In genomic region chr19:4372630-4373367, GRCh38 we compare ENCODE assay signal across 14 cellular contexts. TPM values are rescaled to one million over a fixed set of nuclear protein-coding genes. Genes with fewer than 3 reads are reported as not detected.
A peak's percentile ranks its signal among the peaks of the same experiment; 100 is the strongest.
DNase-seq lines count a peak whose midpoint lies in the region; ATAC-seq, FAIRE-seq and TF ChIP-seq lines count a peak whose summit lies in the region.
"Had no signal": no experiment of that assay in that cellular context is flagged by ENCODE, and none has a peak within 500 bp of the region (broad histone marks: within the 10 kb centered on the region; RNA-seq: fewer than 3 reads in every experiment).

No MANE protein-coding gene starts in this region.

- CTCF ChIA-PET in WTC11 (lab: Charles Lee) (interaction anchor here (0.6 to 0.9 kb wide), 3 partner anchors 21 to 106 kb away, joined by 3 read pairs; partner anchors contain the start of gene SH3GL1), OCI-LY7 (lab: Charles Lee; ENCODE audit: unreplicated experiment) (no interaction called here)

- peaks cover 45% of the 10 kb centered on the region for H3K4me1 Mint-ChIP-seq in WTC11

- H3K27ac ChIP-seq in BLaER1 = peak overlapping the region; percentile 85; the same call in 1 of the 2 replicates
- peak overlapping the region; percentile 79 to 89 for H3K27ac ChIP-seq in kidney (ENCODE audit: low read depth in 2 of 2, low read length in 2 of 2)
- peak overlapping the region; percentile 95 for H3K27ac ChIP-seq in smooth muscle cell (ENCODE audit: low read depth)
- no peak overlapping the region for H3K27ac ChIP-seq in OCI-LY7 (ENCODE audit: low read depth, low read length, poor library complexity, severe bottlenecking)

- DNase-seq in WTC11 (ENCODE audit: low spot score) (no peak), kidney (peak; percentile 73), smooth muscle cell (lab: John Stamatoyannopoulos, UW; ENCODE audit: unreplicated experiment) (no peak), OCI-LY7 (ENCODE audit: low spot score) (no peak), mucosa of descending colon (no peak), NCI-H774 (lab: John Stamatoyannopoulos, UW) (no peak)
- DNase-seq: activated CD4-positive, CD25-positive, alpha-beta regulatory T cell; mesendoderm; SHP77 treated with DMSO at 0.1 percent for 48 hours; stimulated activated CD4-positive, alpha-beta T cell treated with anti-CD3 and anti-CD28 coated beads, Interleukin-15, amount 100 ng/mL, for 24 hours had no signal

- FAIRE-seq in kidney (lab: Jason Lieb, UNC) = no peak
- FAIRE-seq: colon had no signal

- no peaks in the 10 kb centered on the region for H3K27me3 Mint-ChIP-seq in WTC11 (ENCODE audit: low read depth)

- H3K4me2 ChIP-seq in BLaER1 (peak overlapping the region; percentile 100), smooth muscle cell (peak overlapping the region; percentile 53), OCI-LY7 (ENCODE audit: low read length) (no peak overlapping the region)

- H3K9me2 ChIP-seq in OCI-LY7 (ENCODE audit: insufficient read depth, low read length) = no peaks in the 10 kb centered on the region

- intact Hi-C loops in kidney (cut with DNase I) = no loop called here
- intact Hi-C loops in OCI-LY7 (cut with micrococcal nuclease; ENCODE audit: unreplicated experiment) = no loop called here
- intact Hi-C loops in mucosa of descending colon (cut with DNase I, micrococcal nuclease) = no loop called here

- H3K36me3 Mint-ChIP-seq in WTC11 = no peaks in the 10 kb centered on the region; the same call in 1 of the 2 replicates

- no peak overlapping the region for H3K4me3 Mint-ChIP-seq in WTC11

- H3K9me3 ChIP-seq in BLaER1 = no peaks in the 10 kb centered on the region
- H3K9me3 ChIP-seq in kidney (ENCODE audit: control insufficient read depth in 1 of 2, low read length in 2 of 2) = no peaks in the 10 kb centered on the region
- no peaks in the 10 kb centered on the region for H3K9me3 ChIP-seq in smooth muscle cell (replicated peaks; ENCODE audit: low read depth)
- H3K9me3 ChIP-seq in OCI-LY7 (ENCODE audit: low read length) = no peaks in the 10 kb centered on the region
- H3K9me3 ChIP-seq in mucosa of descending colon = no peaks in the 10 kb centered on the region

- H3K4me1 ChIP-seq in BLaER1 (peaks cover 100% of the 10 kb centered on the region), kidney (ENCODE audit: control insufficient read depth in 1 of 2, insufficient read depth in 1 of 2, low read depth in 1 of 2, low read length in 2 of 2) (peaks cover 56 to 68% of the 10 kb centered on the region in 2 donors), smooth muscle cell (ENCODE audit: low read depth) (peaks cover 61% of the 10 kb centered on the region), OCI-LY7 (ENCODE audit: insufficient read depth, low read length, poor library complexity, severe bottlenecking) (peaks cover 59% of the 10 kb centered on the region), mucosa of descending colon (ENCODE audit: low read depth) (peaks cover 68% of the 10 kb centered on the region)

- H3K9me3 Mint-ChIP-seq in WTC11 = no peaks in the 10 kb centered on the region
- H3K9me3 Mint-ChIP-seq: activated T-helper 2 cell treated with anti-CD3 and anti-CD28 coated beads, Interferon-gamma antibody, Interleukin-2, Interleukin-4, amounts not matched to agents 10 μg/mL and 5 μg/mL and 100 μg/mL, durations not matched to agents 14 hours and 24 hours and 36 hours had no signal

- POLR2A ChIA-PET in WTC11 (lab: Charles Lee) = no interaction called here
- POLR2A ChIA-PET in OCI-LY7 (lab: Charles Lee) = no interaction called here

- no peaks in the 10 kb centered on the region for H3K27me3 ChIP-seq in BLaER1
- H3K27me3 ChIP-seq in smooth muscle cell (ENCODE audit: low read depth) = no peaks in the 10 kb centered on the region

- H2AFZ ChIP-seq in smooth muscle cell (ENCODE audit: low read depth) (no peak overlapping the region), OCI-LY7 (ENCODE audit: low read length) (no peak overlapping the region)

- H3K79me2 ChIP-seq in smooth muscle cell (ENCODE audit: low read depth) (peaks cover 73% of the 10 kb centered on the region), OCI-LY7 (ENCODE audit: insufficient read depth, low read depth, low read length) (peaks cover 17% of the 10 kb centered on the region; the same call in 1 of the 2 replicates)

- peaks cover 100% of the 10 kb centered on the region for H4K20me1 ChIP-seq in BLaER1
- peaks cover 100% of the 10 kb centered on the region for H4K20me1 ChIP-seq in smooth muscle cell (ENCODE audit: low read depth)
- H4K20me1 ChIP-seq in OCI-LY7 (ENCODE audit: insufficient read depth, low read length) = peaks cover 20% of the 10 kb centered on the region

- H3K36me3 ChIP-seq in BLaER1 = peaks cover 6% of the 10 kb centered on the region; the same call in 1 of the 2 replicates
- H3K36me3 ChIP-seq in kidney (ENCODE audit: control insufficient read depth in 1 of 2, insufficient read depth in 2 of 2, low read length in 2 of 2) = no peaks in the 10 kb centered on the region
- H3K36me3 ChIP-seq in smooth muscle cell (ENCODE audit: low read depth) = no peaks in the 10 kb centered on the region
- no peaks in the 10 kb centered on the region; the same call in 1 of the 2 replicates for H3K36me3 ChIP-seq in OCI-LY7 (ENCODE audit: insufficient read depth, low read length)
- H3K36me3 ChIP-seq in mucosa of descending colon (ENCODE audit: low read depth) = no peaks in the 10 kb centered on the region

- no TSS peak for BruUV-seq in OCI-LY7 (replicated peaks; lab: Mats Ljungman, UMichigan)

- TF ChIP-seq CTCF in WTC11 (IDR thresholded peaks at IDR 0.05) = no peak
- no peak for TF ChIP-seq CTCF in kidney (IDR thresholded peaks at IDR 0.05; ENCODE audit: borderline replicate concordance, extremely low read depth, insufficient read depth)
- no peak for TF ChIP-seq CTCF in smooth muscle cell (IDR thresholded peaks at IDR 0.05; ENCODE audit: borderline replicate concordance, insufficient read depth, poor library complexity, severe bottlenecking)
- TF ChIP-seq CTCF in OCI-LY7 (conservative IDR thresholded peaks at IDR 0.05; ENCODE audit: low read length) = no peak
- no peak for TF ChIP-seq CTCF in mucosa of descending colon (IDR thresholded peaks at IDR 0.05)

- H3K4me3 ChIP-seq in BLaER1 = no peak overlapping the region; the same call in 1 of the 2 replicates
- H3K4me3 ChIP-seq in kidney (ENCODE audit: low read length in 2 of 2) = no peak overlapping the region
- H3K4me3 ChIP-seq in smooth muscle cell = no peak overlapping the region
- no peak overlapping the region for H3K4me3 ChIP-seq in OCI-LY7 (ENCODE audit: low read depth, low read length, poor library complexity, severe bottlenecking)
- H3K4me3 ChIP-seq in mucosa of descending colon = no peak overlapping the region

- peak overlapping the region; percentile 71 for H3K9ac ChIP-seq in BLaER1
- H3K9ac ChIP-seq in kidney (ENCODE audit: low read length in 2 of 2) = no peak overlapping the region
- no peak overlapping the region for H3K9ac ChIP-seq in smooth muscle cell (ENCODE audit: low read depth)

- ATAC-seq in WTC11 = no peak
- no peak for ATAC-seq in HG03097 (IDR thresholded peaks at IDR 0.05; ENCODE audit: low FRiP score, unreplicated experiment)
- no peak for ATAC-seq in mucosa of descending colon

- H3F3A ChIP-seq in smooth muscle cell (ENCODE audit: low read depth) = peaks cover 43% of the 10 kb centered on the region

- 89% methylated on average over 19 of the region's 20 CpGs for WGBS in smooth muscle cell (ENCODE audit: low lambda C conversion rate)

- 0 out of 2 replicates have a peak overlapping the region, but pooled peaks have one; percentile 45 for H3K27ac Mint-ChIP-seq in WTC11
- H3K27ac Mint-ChIP-seq: activated T-helper 2 cell treated with anti-CD3 and anti-CD28 coated beads, Interferon-gamma antibody, Interleukin-2, Interleukin-4, amounts not matched to agents 10 μg/mL and 5 μg/mL and 100 μg/mL, durations not matched to agents 14 hours and 24 hours and 36 hours had no signal

TF ChIP-seq in WTC11, 78 proteins besides CTCF, POLR2A, EP300 and RAD21 (continues in another document):
- TF ChIP-seq MAX (CRISPR knock-in tag; IDR thresholded peaks at IDR 0.05) (no peak), ZNF219 (CRISPR knock-in tag; IDR thresholded peaks at IDR 0.05; ENCODE audit: borderline replicate concordance) (no peak)

RNA-seq across cellular contexts. Expression of gene SH3GL1, which starts 27.5 kb away (rescaled TPM):
- total RNA-seq in WTC11 (2021) (89.4 to 109 TPM (median 89.7 TPM) in 3 replicates), kidney (52.7 TPM), smooth muscle cell (50.1 and 52.9 TPM in 2 replicates), OCI-LY7 (2022) (38.9 and 39.0 TPM in 2 replicates), mucosa of descending colon (10 to 100 TPM; 31.7 to 54.9 (median 47.5) TPM)
- polyA plus RNA-seq in kidney (ENCODE audit: insufficient read depth, low read depth, low replicate concordance) (34.8 TPM), smooth muscle cell (120 and 132 TPM in 2 replicates)
- total RNA-seq in OCI-LY7 (2014; rRNA removed; shearing (Covaris generic)) = 24.3 and 33.2 TPM in 2 replicates

RNA-seq across cellular contexts. Expression of gene MPND, which starts 29.4 kb away (rescaled TPM):
- total RNA-seq in WTC11 (2021) (28.3 to 37.7 TPM (median 37.4 TPM) in 3 replicates), kidney (24.1 TPM), smooth muscle cell (2.4 and 3.9 TPM in 2 replicates), OCI-LY7 (2022) (19.1 and 19.5 TPM in 2 replicates), mucosa of descending colon (10 to 100 TPM; 43.8 to 82.8 (median 49.0) TPM)
- polyA plus RNA-seq in kidney (ENCODE audit: insufficient read depth, low read depth, low replicate concordance) (43.5 TPM), smooth muscle cell (10.9 and 14.6 TPM in 2 replicates)
- 6.7 and 7.2 TPM in 2 replicates for total RNA-seq in OCI-LY7 (2014; rRNA removed; shearing (Covaris generic))

RNA-seq across cellular contexts. Expression of gene CHAF1A, which starts 29.6 kb away (rescaled TPM):
- total RNA-seq in WTC11 (2021) = 126 to 161 TPM (median 137 TPM) in 3 replicates
- 10.0 TPM for total RNA-seq in kidney
- polyA plus RNA-seq in kidney (ENCODE audit: insufficient read depth, low read depth, low replicate concordance) = 2.7 TPM
- 3.8 and 14.7 TPM in 2 replicates for total RNA-seq in smooth muscle cell
- 11.4 and 14.8 TPM in 2 replicates for polyA plus RNA-seq in smooth muscle cell
- 107 and 108 TPM in 2 replicates for total RNA-seq in OCI-LY7 (2014; rRNA removed; shearing (Covaris generic))
- 119 and 128 TPM in 2 replicates for total RNA-seq in OCI-LY7 (2022)
- 10 to 100 TPM; 17.3 to 24.9 (median 18.1) TPM for total RNA-seq in mucosa of descending colon

RNA-seq across cellular contexts. Expression of gene STAP2, which starts 34.2 kb away (rescaled TPM):
- 18.2 to 21.1 TPM (median 20.2 TPM) in 3 replicates for total RNA-seq in WTC11 (2021)
- total RNA-seq in kidney = 32.3 TPM
- 61.5 TPM for polyA plus RNA-seq in kidney (ENCODE audit: insufficient read depth, low read depth, low replicate concordance)
- 10.7 and 13.0 TPM in 2 replicates for total RNA-seq in smooth muscle cell
- polyA plus RNA-seq in smooth muscle cell = 8.3 and 26.5 TPM in 2 replicates
- total RNA-seq in OCI-LY7 (2014; rRNA removed; shearing (Covaris generic)) = 0.13 and 1.3 TPM in 2 replicates
- total RNA-seq in OCI-LY7 (2022) = 0.57 and 1.2 TPM in 2 replicates
- total RNA-seq in mucosa of descending colon = 100 to 1,000 TPM in 2 of 3 donors, 10 to 100 TPM in 1; 91.4 to 330 (median 183) TPM
